In genomic region chr10:8245131-8246117, GRCh38 we compare ENCODE assay signal across 14 cellular contexts.
DNase-seq lines count a peak whose midpoint lies in the region; ATAC-seq lines count a peak whose summit lies in the region.
"Had no signal": no experiment of that assay in that cellular context is flagged by ENCODE, and none has a peak within 500 bp of the region (broad histone marks: within the 10 kb centered on the region; RNA-seq: fewer than 3 reads in every experiment).

No MANE protein-coding gene starts in this region.

- H3K14ac ChIP-seq in mesenchymal stem cell (ENCODE audit: low read length in 2 of 2), result no peak overlapping the region

- H3K4ac ChIP-seq in mesenchymal stem cell (ENCODE audit: low read depth in 1 of 2, low read length in 2 of 2), result no peak overlapping the region

- peaks cover 29% of the 10 kb centered on the region for H3K36me3 Mint-ChIP-seq in T-helper 1 cell treated with Interleukin-12 subunit alpha and Interleukin-12 subunit beta and Interleukin-4 antibody, amounts not matched to agents 30 μg/mL and 1 μg/mL, for 36 hours (ENCODE audit: low read depth)

- no peaks in the 10 kb centered on the region for H3K4me1 ChIP-seq in mesenchymal stem cell (ENCODE audit: control insufficient read depth, insufficient read depth, low read depth, low read length)
- H3K4me1 ChIP-seq: ascending aorta, sigmoid colon had no signal

- H2AK5ac ChIP-seq in mesenchymal stem cell (ENCODE audit: low read length, severe bottlenecking), result no peak overlapping the region

- H2BK5ac ChIP-seq in mesenchymal stem cell (ENCODE audit: low read depth, low read length, poor library complexity, severe bottlenecking), result no peak overlapping the region

- H3K4me1 Mint-ChIP-seq in T-helper 1 cell treated with Interleukin-12 subunit alpha and Interleukin-12 subunit beta and Interleukin-4 antibody, amounts not matched to agents 30 μg/mL and 1 μg/mL, for 36 hours (ENCODE audit: low read depth), result peaks cover 59% of the 10 kb centered on the region
- H3K4me1 Mint-ChIP-seq: neural crest cell had no signal

- no peak overlapping the region for H3K18ac ChIP-seq in mesenchymal stem cell (ENCODE audit: low read depth in 1 of 2, low read length in 2 of 2)

- ATAC-seq in GM18907 (IDR thresholded peaks at IDR 0.05; ENCODE audit: unreplicated experiment), result peak; percentile 88
- ATAC-seq: left cardiac atrium had no signal

- H3K27me3 Mint-ChIP-seq in T-helper 1 cell treated with Interleukin-12 subunit alpha and Interleukin-12 subunit beta and Interleukin-4 antibody, amounts not matched to agents 30 μg/mL and 1 μg/mL, for 36 hours (ENCODE audit: low read depth), result no peaks in the 10 kb centered on the region
- H3K27me3 Mint-ChIP-seq: IgD-negative memory B cell had no signal

- 53% methylated on average over 8 of the region's 11 CpGs for WGBS in mesenchymal stem cell

- H3K4me3 ChIP-seq in mesenchymal stem cell (ENCODE audit: insufficient read depth in 1 of 2, low read depth in 1 of 2, low read length in 2 of 2), result no peak overlapping the region
- H3K4me3 ChIP-seq: ascending aorta, sigmoid colon had no signal

- H3K27me3 ChIP-seq in mesenchymal stem cell (ENCODE audit: control insufficient read depth in 1 of 2, insufficient read depth in 1 of 2, low read length in 2 of 2), result no peaks in the 10 kb centered on the region
- H3K27me3 ChIP-seq: ascending aorta, sigmoid colon had no signal

- no peak overlapping the region for H4K91ac ChIP-seq in mesenchymal stem cell (ENCODE audit: low read length)

- peak; percentile 9 for DNase-seq in COLO829 (ENCODE audit: low spot score)
- no peak for DNase-seq in mesenchymal stem cell
- DNase-seq in NCI-H2107 (lab: John Stamatoyannopoulos, UW), result no peak
- no peak for DNase-seq in GDM1 (lab: John Stamatoyannopoulos, UW)
- no peak for DNase-seq in HuH-7 (ENCODE audit: low spot score)
- DNase-seq: effector CD4-positive, alpha-beta T cell; left cardiac atrium; NCI-H1930; sigmoid colon had no signal

- no peak overlapping the region for H2BK12ac ChIP-seq in mesenchymal stem cell (ENCODE audit: low read length in 2 of 2)

- no peak overlapping the region for H2BK120ac ChIP-seq in mesenchymal stem cell (ENCODE audit: low read depth, low read length)

- peaks cover 28% of the 10 kb centered on the region for H3K9me3 Mint-ChIP-seq in T-helper 1 cell treated with Interleukin-12 subunit alpha and Interleukin-12 subunit beta and Interleukin-4 antibody, amounts not matched to agents 30 μg/mL and 1 μg/mL, for 36 hours
- H3K9me3 Mint-ChIP-seq: neural crest cell had no signal

- no peak overlapping the region for H2AFZ ChIP-seq in mesenchymal stem cell (ENCODE audit: low read depth, low read length)

- peak overlapping the region; percentile 71 for H3K4me3 Mint-ChIP-seq in T-helper 1 cell treated with Interleukin-12 subunit alpha and Interleukin-12 subunit beta and Interleukin-4 antibody, amounts not matched to agents 30 μg/mL and 1 μg/mL, for 36 hours
- H3K4me3 Mint-ChIP-seq: IgD-negative memory B cell, neural crest cell had no signal

- peak overlapping the region; percentile 93 for H3K27ac Mint-ChIP-seq in T-helper 1 cell treated with Interleukin-12 subunit alpha and Interleukin-12 subunit beta and Interleukin-4 antibody, amounts not matched to agents 30 μg/mL and 1 μg/mL, for 36 hours

- H4K8ac ChIP-seq in mesenchymal stem cell (ENCODE audit: low read length), result no peak overlapping the region

- no peak overlapping the region for H3K9ac ChIP-seq in mesenchymal stem cell (ENCODE audit: low read length)

- H3K79me1 ChIP-seq in mesenchymal stem cell (replicated peaks; ENCODE audit: low read length, poor library complexity, severe bottlenecking), result no peaks in the 10 kb centered on the region

- H3K4me2 ChIP-seq in mesenchymal stem cell (ENCODE audit: low read length, poor library complexity, severe bottlenecking), result no peak overlapping the region

- H3K36me3 ChIP-seq in mesenchymal stem cell (ENCODE audit: control insufficient read depth in 1 of 2, insufficient read depth in 2 of 2, low read depth in 1 of 2, low read length in 2 of 2), result no peaks in the 10 kb centered on the region
- H3K36me3 ChIP-seq: ascending aorta, sigmoid colon had no signal

- peaks cover 11% of the 10 kb centered on the region for H3K9me3 ChIP-seq in mesenchymal stem cell (ENCODE audit: control insufficient read depth, low read length)
- H3K9me3 ChIP-seq: ascending aorta had no signal

- no peak overlapping the region for H3K27ac ChIP-seq in mesenchymal stem cell (ENCODE audit: low read length, poor library complexity, severe bottlenecking)
- H3K27ac ChIP-seq: ascending aorta, sigmoid colon had no signal

- H2BK15ac ChIP-seq in mesenchymal stem cell (ENCODE audit: low read depth, poor library complexity, severe bottlenecking), result peak overlapping the region; percentile 76

- H3K23ac ChIP-seq in mesenchymal stem cell (ENCODE audit: low read length in 2 of 2), result no peak overlapping the region
